Comparison of ENCODE assay signal across 9 cellular contexts in the genomic region with DNA sequence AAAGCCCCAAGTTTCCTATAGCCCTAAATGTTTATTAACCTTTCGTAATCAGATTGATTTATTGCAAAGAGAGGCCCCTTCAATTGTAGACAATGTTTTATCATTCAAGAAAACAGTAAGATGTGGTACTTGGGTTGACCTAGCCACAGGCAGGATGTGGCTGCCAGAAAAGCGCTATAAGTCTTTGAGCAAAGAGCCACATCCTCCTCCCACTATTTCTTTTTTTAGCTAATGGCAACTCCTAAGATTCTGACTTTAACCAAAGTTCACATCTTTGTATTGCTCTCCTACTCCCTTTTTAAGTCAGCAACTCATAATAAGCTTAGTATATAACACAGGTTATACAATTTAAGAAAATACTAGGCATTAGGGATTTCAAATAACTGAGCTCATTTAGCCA.
DNase-seq lines count a peak whose midpoint lies in the region; ATAC-seq and TF ChIP-seq lines count a peak whose summit lies in the region.
"Had no signal": no experiment of that assay in that cellular context is flagged by ENCODE, and none has a peak within 500 bp of the region (broad histone marks: within the 10 kb centered on the region; RNA-seq: fewer than 3 reads in every experiment).

No MANE protein-coding gene starts in this region.

- no peaks in the 10 kb centered on the region for H3K9me3 Mint-ChIP-seq in activated CD8-positive, alpha-beta T cell treated with anti-CD3 and anti-CD28 coated beads, Interleukin-2, amount 10 ng/mL, durations not matched to agents 7 days and 5 days (ENCODE audit: insufficient read depth)

- peaks cover 8% of the 10 kb centered on the region for H3K27me3 Mint-ChIP-seq in activated CD8-positive, alpha-beta T cell treated with anti-CD3 and anti-CD28 coated beads, Interleukin-2, amount 10 ng/mL, durations not matched to agents 7 days and 5 days (ENCODE audit: low read depth)

- H3K27ac ChIP-seq in adrenal gland = no peak overlapping the region

- CTCF ChIA-PET in activated CD8-positive, alpha-beta T cell treated with anti-CD3 and anti-CD28 coated beads, Interleukin-2, amount 10 ng/mL, durations not matched to agents 7 days and 5 days (lab: Charles Lee) = interaction anchor here (0.8 to 1.0 kb wide), 2 partner anchors 91 to 107 kb away, joined by 3 to 5 read pairs; no protein-coding TSS in a partner anchor

- H3K36me3 Mint-ChIP-seq in activated CD8-positive, alpha-beta T cell treated with anti-CD3 and anti-CD28 coated beads, Interleukin-2, amount 10 ng/mL, durations not matched to agents 7 days and 5 days (ENCODE audit: low read depth) = peaks cover 20% of the 10 kb centered on the region

- no peak for TF ChIP-seq POLR2A in adrenal gland (IDR thresholded peaks at IDR 0.05)

- H3K4me3 Mint-ChIP-seq in activated CD8-positive, alpha-beta T cell treated with anti-CD3 and anti-CD28 coated beads, Interleukin-2, amount 10 ng/mL, durations not matched to agents 7 days and 5 days = peak overlapping the region; percentile 59

- WGBS in adrenal gland, 4 donors = 58 to 73% (median 62%) methylated on average over 2 of the region's 2 CpGs

- peak; percentile 89 for DNase-seq in activated CD8-positive, alpha-beta T cell treated with anti-CD3 and anti-CD28 coated beads, Interleukin-2, amount 10 ng/mL, durations not matched to agents 7 days and 5 days
- DNase-seq in stimulated activated CD4-positive, alpha-beta T cell treated with anti-CD3 and anti-CD28 coated beads, Interleukin-12 subunit alpha, Interleukin-12 subunit beta, amount 100 ng/mL, for 4 hours = peak; percentile 33
- DNase-seq in AG20443 (ENCODE audit: low spot score) (no peak), adrenal gland (no peak), cerebellar nuclear complex (lab: John Stamatoyannopoulos, UW) (no peak), NCI-H748 treated with DMSO at 0.1 percent for 48 hours (lab: John Stamatoyannopoulos, UW) (no peak)

- no peaks in the 10 kb centered on the region for H3K9me3 ChIP-seq in adrenal gland (replicated peaks in 1 of 3)

- no peaks in the 10 kb centered on the region for H3K4me1 ChIP-seq in adrenal gland (replicated peaks in 1 of 2)

- intact Hi-C loops in adrenal gland (cut with DNase I) = no loop called here

- peaks cover 58% of the 10 kb centered on the region for H3K4me1 Mint-ChIP-seq in activated CD8-positive, alpha-beta T cell treated with anti-CD3 and anti-CD28 coated beads, Interleukin-2, amount 10 ng/mL, durations not matched to agents 7 days and 5 days (ENCODE audit: low read depth)

- no peak for TF ChIP-seq CTCF in adrenal gland (IDR thresholded peaks at IDR 0.05)

- H3K36me3 ChIP-seq in adrenal gland (replicated peaks in 1 of 2) = no peaks in the 10 kb centered on the region

- H3K27ac Mint-ChIP-seq in activated CD8-positive, alpha-beta T cell treated with anti-CD3 and anti-CD28 coated beads, Interleukin-2, amount 10 ng/mL, durations not matched to agents 7 days and 5 days = peak overlapping the region; percentile 80

- no peak overlapping the region for H3K4me3 ChIP-seq in adrenal gland
- H3K4me3 ChIP-seq: lung had no signal

- POLR2A ChIA-PET in activated CD8-positive, alpha-beta T cell treated with anti-CD3 and anti-CD28 coated beads, Interleukin-2, amount 10 ng/mL, durations not matched to agents 7 days and 5 days (lab: Charles Lee) = interaction anchor here (0.9 to 1.3 kb wide), 2 partner anchors 70 to 71 kb away, joined by 4 read pairs; a partner anchor contains a TSS

- peak; percentile 80 for ATAC-seq in GM19455 (IDR thresholded peaks at IDR 0.05; ENCODE audit: unreplicated experiment)
- peak; percentile 83 for ATAC-seq in HG03432 (IDR thresholded peaks at IDR 0.05; ENCODE audit: unreplicated experiment)
- ATAC-seq in activated CD8-positive, alpha-beta T cell treated with anti-CD3 and anti-CD28 coated beads, Interleukin-2, amount 10 ng/mL, durations not matched to agents 7 days and 5 days = peak; percentile 81

- no peaks in the 10 kb centered on the region for H3K27me3 ChIP-seq in adrenal gland

Comparison
In these comparisons a context has a peak if more than half of its experiments do, and no peak if none do; other contexts are left out.
1. DNase-seq: peak in activated CD8-positive, alpha-beta T cell treated with anti-CD3 and anti-CD28 coated beads, Interleukin-2, amount 10 ng/mL, durations not matched to agents 7 days and 5 days (single experiment) and stimulated activated CD4-positive, alpha-beta T cell treated with anti-CD3 and anti-CD28 coated beads, Interleukin-12 subunit alpha, Interleukin-12 subunit beta, amount 100 ng/mL, for 4 hours (single experiment); none in AG20443 (single experiment), adrenal gland (0 of 7), cerebellar nuclear complex (0 of 2) and NCI-H748 treated with DMSO at 0.1 percent for 48 hours (single experiment).
2. Peak in every context shown above with its lines, with median percentiles within 50 percentile points of each other: ATAC-seq.